In the genomic region with DNA sequence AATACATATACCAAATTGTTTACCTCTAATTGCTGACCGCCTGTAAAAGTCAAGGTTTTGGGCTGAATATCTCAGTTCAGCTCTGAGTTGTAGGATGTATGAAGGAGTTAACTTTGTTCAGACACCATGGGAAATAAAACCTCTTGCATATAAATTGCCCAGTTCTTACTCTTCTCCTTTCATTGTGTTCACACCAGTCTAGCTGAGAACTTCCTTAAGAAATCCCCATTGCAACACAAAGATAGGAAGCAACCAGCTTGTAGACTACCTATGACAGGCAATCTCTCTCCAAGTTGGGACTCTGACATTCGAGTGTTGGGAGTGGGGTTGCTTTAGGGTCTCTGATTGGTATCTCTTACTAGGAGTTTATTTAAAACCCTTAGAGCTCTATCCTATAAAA, we compare ENCODE assay signal across 26 cellular contexts.
DNase-seq lines count a peak whose midpoint lies in the region; ATAC-seq and TF ChIP-seq lines count a peak whose summit lies in the region.
"Had no signal": no experiment of that assay in that cellular context is flagged by ENCODE, and none has a peak within 500 bp of the region (broad histone marks: within the 10 kb centered on the region; RNA-seq: fewer than 3 reads in every experiment).

No MANE protein-coding gene starts in this region.

- peaks cover 5% of the 10 kb centered on the region for H3K9me3 Mint-ChIP-seq in activated naive CD8-positive, alpha-beta T cell (ENCODE audit: low read depth)
- peaks cover 10% of the 10 kb centered on the region for H3K9me3 Mint-ChIP-seq in activated naive CD8-positive, alpha-beta T cell treated with anti-CD3 and anti-CD28 coated beads for 36 hours
- no peaks in the 10 kb centered on the region for H3K9me3 Mint-ChIP-seq in activated T-helper 17 cell treated with anti-CD3 and anti-CD28 coated beads, Interleukin-2, amount 50 U/mL, for 72 hours
- H3K9me3 Mint-ChIP-seq: CD8-positive, alpha-beta T cell; memory B cell had no signal

- peak overlapping the region; percentile 27; the same call in 1 of the 2 replicates for H2AFZ ChIP-seq in Loucy (ENCODE audit: low read length)

- no peak overlapping the region for H3K4me3 ChIP-seq in Loucy (ENCODE audit: low read length, poor library complexity, severe bottlenecking)
- H3K4me3 ChIP-seq: colonic mucosa, heart left ventricle, prostate gland, thyroid gland had no signal

- no peak overlapping the region for H3K4me3 Mint-ChIP-seq in activated naive CD8-positive, alpha-beta T cell
- H3K4me3 Mint-ChIP-seq in activated naive CD8-positive, alpha-beta T cell treated with anti-CD3 and anti-CD28 coated beads for 36 hours: no peak overlapping the region
- peak overlapping the region; percentile 14 for H3K4me3 Mint-ChIP-seq in activated T-helper 17 cell treated with anti-CD3 and anti-CD28 coated beads, Interleukin-2, amount 50 U/mL, for 72 hours
- H3K4me3 Mint-ChIP-seq: CD8-positive, alpha-beta T cell; memory B cell; stimulated activated naive CD8-positive, alpha-beta T cell treated with anti-CD3 and anti-CD28 coated beads, Interleukin-15, amount 100 ng/mL, for 72 hours had no signal

- H3F3A ChIP-seq in Loucy (ENCODE audit: low read depth): no peaks in the 10 kb centered on the region

- no peaks in the 10 kb centered on the region for H3K36me3 ChIP-seq in Loucy (ENCODE audit: insufficient read depth, low read length)
- H3K36me3 ChIP-seq: colonic mucosa, heart left ventricle, prostate gland, thyroid gland had no signal

- no peak overlapping the region for H3K4me2 ChIP-seq in Loucy (ENCODE audit: low read depth, low read length, poor library complexity, severe bottlenecking)

- no peak for TF ChIP-seq CTCF in Loucy (conservative IDR thresholded peaks at IDR 0.05; ENCODE audit: low read length)

- peak overlapping the region; percentile 84 for H3K27ac Mint-ChIP-seq in activated naive CD8-positive, alpha-beta T cell
- no peak overlapping the region for H3K27ac Mint-ChIP-seq in activated naive CD8-positive, alpha-beta T cell treated with anti-CD3 and anti-CD28 coated beads for 36 hours
- H3K27ac Mint-ChIP-seq in activated T-helper 17 cell treated with anti-CD3 and anti-CD28 coated beads, Interleukin-2, amount 50 U/mL, for 72 hours: no peak overlapping the region
- H3K27ac Mint-ChIP-seq: memory B cell; stimulated activated naive CD8-positive, alpha-beta T cell treated with anti-CD3 and anti-CD28 coated beads, Interleukin-15, amount 100 ng/mL, for 72 hours had no signal

- H3K9me2 ChIP-seq in Loucy (replicated peaks; ENCODE audit: low read depth, low read length): no peaks in the 10 kb centered on the region

- no peaks in the 10 kb centered on the region for H3K27me3 Mint-ChIP-seq in activated naive CD8-positive, alpha-beta T cell
- no peaks in the 10 kb centered on the region for H3K27me3 Mint-ChIP-seq in activated naive CD8-positive, alpha-beta T cell treated with anti-CD3 and anti-CD28 coated beads for 36 hours
- H3K27me3 Mint-ChIP-seq in activated T-helper 17 cell treated with anti-CD3 and anti-CD28 coated beads, Interleukin-2, amount 50 U/mL, for 72 hours: no peaks in the 10 kb centered on the region
- H3K27me3 Mint-ChIP-seq: stimulated activated naive CD8-positive, alpha-beta T cell treated with anti-CD3 and anti-CD28 coated beads, Interleukin-15, amount 100 ng/mL, for 72 hours had no signal

- ATAC-seq in activated T-helper 17 cell treated with anti-CD3 and anti-CD28 coated beads, Interleukin-2, amount 50 U/mL, for 72 hours (replicated peaks): no peak
- ATAC-seq: CD8-positive, alpha-beta T cell; heart left ventricle; left cardiac atrium; stimulated activated naive CD8-positive, alpha-beta T cell treated with anti-CD3 and anti-CD28 coated beads, Interleukin-15, amount 100 ng/mL, for 72 hours had no signal

- no peaks in the 10 kb centered on the region for H3K9me3 ChIP-seq in Loucy (ENCODE audit: insufficient read depth, low read depth, low read length)
- H3K9me3 ChIP-seq: colonic mucosa, heart left ventricle, prostate gland, thyroid gland had no signal

- no peaks in the 10 kb centered on the region for H3K27me3 ChIP-seq in Loucy (ENCODE audit: insufficient read depth, low read length, poor library complexity, severe bottlenecking)
- H3K27me3 ChIP-seq: colonic mucosa, thyroid gland had no signal

- no peaks in the 10 kb centered on the region for H4K20me1 ChIP-seq in Loucy (ENCODE audit: insufficient read depth, low read length, poor library complexity, severe bottlenecking)

- no peak overlapping the region for H3K9ac ChIP-seq in Loucy (ENCODE audit: low read depth, low read length, poor library complexity, severe bottlenecking)

- no peaks in the 10 kb centered on the region for H3K79me2 ChIP-seq in Loucy (ENCODE audit: insufficient read depth, low read length)

- H3K36me3 Mint-ChIP-seq in activated naive CD8-positive, alpha-beta T cell: peaks cover 4% of the 10 kb centered on the region
- peaks cover 14% of the 10 kb centered on the region for H3K36me3 Mint-ChIP-seq in activated naive CD8-positive, alpha-beta T cell treated with anti-CD3 and anti-CD28 coated beads for 36 hours
- H3K36me3 Mint-ChIP-seq in activated T-helper 17 cell treated with anti-CD3 and anti-CD28 coated beads, Interleukin-2, amount 50 U/mL, for 72 hours (ENCODE audit: low read depth): no peaks in the 10 kb centered on the region
- H3K36me3 Mint-ChIP-seq: CD8-positive, alpha-beta T cell had no signal

- DNase-seq in activated naive CD8-positive, alpha-beta T cell treated with anti-CD3 and anti-CD28 coated beads for 36 hours: no peak
- no peak for DNase-seq in NK-92 (lab: John Stamatoyannopoulos, UW; ENCODE audit: unreplicated experiment)
- DNase-seq in NCI-H1105 treated with DMSO at 0.1 percent for 48 hours (lab: John Stamatoyannopoulos, UW): no peak
- no peak for DNase-seq in amniotic stem cell (lab: John Stamatoyannopoulos, UW)
- DNase-seq: activated CD4-positive, alpha-beta T cell treated with anti-CD3 and anti-CD28 coated beads for 1 hour; activated effector memory CD4-positive, alpha-beta T cell treated with anti-CD3 and anti-CD28 coated beads, Interleukin-2, amount 50 U/mL, for 16 hours; anterior cingulate cortex; CD8-positive, alpha-beta T cell; colonic mucosa; DMS153; effector memory CD4-positive, alpha-beta T cell; foreskin fibroblast; GOT3; heart left ventricle; KBM-7; left cardiac atrium; NCI-H1694 treated with DMSO at 0.1 percent for 48 hours; NCI-H526; stimulated activated CD4-positive, alpha-beta T cell treated with anti-CD3 and anti-CD28 coated beads, Interleukin-15, amount 100 ng/mL, for 24 hours; stimulated activated naive CD8-positive, alpha-beta T cell treated with anti-CD3 and anti-CD28 coated beads, Interleukin-15, amount 100 ng/mL, for 72 hours; thyroid gland had no signal

- H3K4me1 ChIP-seq in Loucy (ENCODE audit: insufficient read depth, low read length, poor library complexity, severe bottlenecking): peaks cover 54% of the 10 kb centered on the region
- H3K4me1 ChIP-seq: colonic mucosa, prostate gland, thyroid gland had no signal

- peaks cover 77% of the 10 kb centered on the region for H3K4me1 Mint-ChIP-seq in activated naive CD8-positive, alpha-beta T cell (ENCODE audit: low read depth)
- peaks cover 70% of the 10 kb centered on the region for H3K4me1 Mint-ChIP-seq in activated naive CD8-positive, alpha-beta T cell treated with anti-CD3 and anti-CD28 coated beads for 36 hours
- peaks cover 41% of the 10 kb centered on the region for H3K4me1 Mint-ChIP-seq in activated T-helper 17 cell treated with anti-CD3 and anti-CD28 coated beads, Interleukin-2, amount 50 U/mL, for 72 hours
